In the genomic region with DNA sequence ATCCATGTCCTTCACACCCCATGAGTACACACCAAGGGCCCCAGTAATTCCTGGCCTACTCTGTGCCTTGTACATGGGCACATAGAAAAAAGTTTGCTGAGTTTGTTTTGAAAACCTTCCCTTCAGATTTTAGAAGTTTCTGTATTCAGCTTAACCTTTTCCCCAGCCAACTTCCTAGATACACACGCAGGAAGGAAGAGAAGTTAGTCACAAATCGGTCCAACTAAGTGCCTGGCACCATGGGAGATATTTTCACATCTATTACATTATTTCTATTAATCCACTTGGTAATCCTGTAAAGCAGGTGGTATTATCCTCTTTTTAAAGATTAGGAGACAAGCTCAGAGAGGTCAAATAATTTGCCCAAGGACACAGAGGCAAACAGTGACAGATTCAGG, we compare ENCODE assay signal across 9 cellular contexts. TPM values are rescaled to one million over a fixed set of nuclear protein-coding genes. Genes with fewer than 3 reads are reported as not detected.
DNase-seq lines count a peak whose midpoint lies in the region; ATAC-seq and TF ChIP-seq lines count a peak whose summit lies in the region.
"Had no signal": no experiment of that assay in that cellular context is flagged by ENCODE, and none has a peak within 500 bp of the region (broad histone marks: within the 10 kb centered on the region; RNA-seq: fewer than 3 reads in every experiment).

No MANE protein-coding gene starts in this region.

- ATAC-seq in activated naive CD8-positive, alpha-beta T cell treated with anti-CD3 and anti-CD28 coated beads, Interleukin-2, amount 50 U/mL, for 24 hours = no peak
- ATAC-seq in naive thymus-derived CD8-positive, alpha-beta T cell = no peak

- peaks cover 37% of the 10 kb centered on the region for H3K4me1 Mint-ChIP-seq in activated naive CD8-positive, alpha-beta T cell (ENCODE audit: low read depth)
- H3K4me1 Mint-ChIP-seq in activated naive CD8-positive, alpha-beta T cell treated with anti-CD3 and anti-CD28 coated beads, Interleukin-2, amount 50 U/mL, for 24 hours = peaks cover 30% of the 10 kb centered on the region
- H3K4me1 Mint-ChIP-seq in dendritic cell treated with granulocyte-macrophage colony-stimulating factor and Interleukin-4, amounts not matched to agents 40 ng/mL and 50 ng/mL, for 4 days (ENCODE audit: low read depth) = peaks cover 75% of the 10 kb centered on the region
- H3K4me1 Mint-ChIP-seq in naive thymus-derived CD8-positive, alpha-beta T cell = peaks cover 13 to 55% (median 49%) of the 10 kb centered on the region in 4 donors
- H3K4me1 Mint-ChIP-seq in type B pancreatic cell (ENCODE audit: unreplicated experiment) = peaks cover 33% of the 10 kb centered on the region

- DNase-seq in activated naive CD8-positive, alpha-beta T cell treated with anti-CD3 and anti-CD28 coated beads, Interleukin-2, amount 50 U/mL, for 24 hours = no peak
- DNase-seq in naive thymus-derived CD8-positive, alpha-beta T cell = no peak
- DNase-seq in type B pancreatic cell (ENCODE audit: extremely low spot score, unreplicated experiment) = no peak
- no peak for DNase-seq in islet precursor cell
- no peak for DNase-seq in NK-92 treated with Interleukin-12 subunit alpha and Interleukin-12 subunit beta, amount 100 ng/mL, for 24 hours (lab: John Stamatoyannopoulos, UW)
- DNase-seq in substantia nigra (lab: John Stamatoyannopoulos, UW) = no peak
- DNase-seq: activated gamma-delta T cell had no signal

- no peaks in the 10 kb centered on the region for H3K27me3 Mint-ChIP-seq in activated naive CD8-positive, alpha-beta T cell
- no peaks in the 10 kb centered on the region for H3K27me3 Mint-ChIP-seq in activated naive CD8-positive, alpha-beta T cell treated with anti-CD3 and anti-CD28 coated beads, Interleukin-2, amount 50 U/mL, for 24 hours
- H3K27me3 Mint-ChIP-seq in dendritic cell treated with granulocyte-macrophage colony-stimulating factor and Interleukin-4, amounts not matched to agents 40 ng/mL and 50 ng/mL, for 4 days = no peaks in the 10 kb centered on the region
- H3K27me3 Mint-ChIP-seq in naive thymus-derived CD8-positive, alpha-beta T cell = no peaks in the 10 kb centered on the region
- H3K27me3 Mint-ChIP-seq in type B pancreatic cell = no peaks in the 10 kb centered on the region

- H3K4me3 Mint-ChIP-seq in activated naive CD8-positive, alpha-beta T cell = no peak overlapping the region
- H3K4me3 Mint-ChIP-seq in activated naive CD8-positive, alpha-beta T cell treated with anti-CD3 and anti-CD28 coated beads, Interleukin-2, amount 50 U/mL, for 24 hours = no peak overlapping the region
- H3K4me3 Mint-ChIP-seq in dendritic cell treated with granulocyte-macrophage colony-stimulating factor and Interleukin-4, amounts not matched to agents 40 ng/mL and 50 ng/mL, for 4 days = no peak overlapping the region
- H3K4me3 Mint-ChIP-seq in naive thymus-derived CD8-positive, alpha-beta T cell = no peak overlapping the region
- H3K4me3 Mint-ChIP-seq in type B pancreatic cell = peak overlapping the region; percentile 4

- POLR2A ChIA-PET in naive thymus-derived CD8-positive, alpha-beta T cell (lab: Charles Lee) = interaction anchor here (1.4 to 1.8 kb wide), 3 partner anchors 10 to 72 kb away, joined by 4 to 6 read pairs (median 5); no protein-coding TSS in a partner anchor

- peaks cover 2% of the 10 kb centered on the region for H3K36me3 Mint-ChIP-seq in activated naive CD8-positive, alpha-beta T cell
- H3K36me3 Mint-ChIP-seq in activated naive CD8-positive, alpha-beta T cell treated with anti-CD3 and anti-CD28 coated beads, Interleukin-2, amount 50 U/mL, for 24 hours (ENCODE audit: low read depth) = peaks cover 14% of the 10 kb centered on the region
- no peaks in the 10 kb centered on the region for H3K36me3 Mint-ChIP-seq in dendritic cell treated with granulocyte-macrophage colony-stimulating factor and Interleukin-4, amounts not matched to agents 40 ng/mL and 50 ng/mL, for 4 days (ENCODE audit: low read depth)
- H3K36me3 Mint-ChIP-seq in naive thymus-derived CD8-positive, alpha-beta T cell = no peaks in the 10 kb centered on the region
- H3K36me3 Mint-ChIP-seq in type B pancreatic cell = peaks cover 4% of the 10 kb centered on the region

- H3K27ac Mint-ChIP-seq in activated naive CD8-positive, alpha-beta T cell = peak overlapping the region; percentile 36
- no peak overlapping the region for H3K27ac Mint-ChIP-seq in activated naive CD8-positive, alpha-beta T cell treated with anti-CD3 and anti-CD28 coated beads, Interleukin-2, amount 50 U/mL, for 24 hours
- H3K27ac Mint-ChIP-seq in dendritic cell treated with granulocyte-macrophage colony-stimulating factor and Interleukin-4, amounts not matched to agents 40 ng/mL and 50 ng/mL, for 4 days = peak overlapping the region; percentile 71
- H3K27ac Mint-ChIP-seq in naive thymus-derived CD8-positive, alpha-beta T cell = peak overlapping the region in 9 of 10 donors; percentile 1 to 94 (median 61)
- peak overlapping the region; percentile 71 for H3K27ac Mint-ChIP-seq in type B pancreatic cell

- intact Hi-C loops in dendritic cell treated with granulocyte-macrophage colony-stimulating factor and Interleukin-4, amounts not matched to agents 40 ng/mL and 50 ng/mL, for 4 days (cut with micrococcal nuclease) = no loop called here

- TF ChIP-seq CTCF in type B pancreatic cell (conservative IDR thresholded peaks at IDR 0.05) = no peak

- H3K9me3 Mint-ChIP-seq in activated naive CD8-positive, alpha-beta T cell (ENCODE audit: low read depth) = no peaks in the 10 kb centered on the region
- H3K9me3 Mint-ChIP-seq in activated naive CD8-positive, alpha-beta T cell treated with anti-CD3 and anti-CD28 coated beads, Interleukin-2, amount 50 U/mL, for 24 hours = no peaks in the 10 kb centered on the region
- no peaks in the 10 kb centered on the region for H3K9me3 Mint-ChIP-seq in dendritic cell treated with granulocyte-macrophage colony-stimulating factor and Interleukin-4, amounts not matched to agents 40 ng/mL and 50 ng/mL, for 4 days
- no peaks in the 10 kb centered on the region for H3K9me3 Mint-ChIP-seq in naive thymus-derived CD8-positive, alpha-beta T cell
- no peaks in the 10 kb centered on the region for H3K9me3 Mint-ChIP-seq in type B pancreatic cell

- no peak overlapping the region for H3K27ac ChIP-seq in substantia nigra (ENCODE audit: low read depth, low read length, poor library complexity, severe bottlenecking)

RNA-seq across cellular contexts. Expression of a gene that starts 5.8 kb away (rescaled TPM):
- total RNA-seq in naive thymus-derived CD8-positive, alpha-beta T cell = 10 to 100 TPM; 20.7 to 26.5 TPM
- polyA plus RNA-seq in naive thymus-derived CD8-positive, alpha-beta T cell = 10 to 100 TPM in 2 of 3 donors, 1 to 10 TPM in 1; 7.4 to 21.0 (median 12.7) TPM
- 46.6 and 127 TPM in 2 replicates for total RNA-seq in type B pancreatic cell (ENCODE audit: low replicate concordance)

RNA-seq across cellular contexts. Expression of a gene that starts 57.9 kb away (rescaled TPM):
- total RNA-seq in naive thymus-derived CD8-positive, alpha-beta T cell = 10 to 100 TPM; 21.0 to 21.8 TPM
- polyA plus RNA-seq in naive thymus-derived CD8-positive, alpha-beta T cell = 10 to 100 TPM; 14.5 to 21.9 (median 17.5) TPM
- 32.6 and 41.2 TPM in 2 replicates for total RNA-seq in type B pancreatic cell (ENCODE audit: low replicate concordance)
